19 cellular contexts compared by ENCODE assay signal in genomic region chr20:4011226-4011975, GRCh38. TPM values are rescaled to one million over a fixed set of nuclear protein-coding genes. Genes with fewer than 3 reads are reported as not detected.
DNase-seq lines count a peak whose midpoint lies in the region; ATAC-seq and TF ChIP-seq lines count a peak whose summit lies in the region.
"Had no signal": no experiment of that assay in that cellular context is flagged by ENCODE, and none has a peak within 500 bp of the region (broad histone marks: within the 10 kb centered on the region; RNA-seq: fewer than 3 reads in every experiment).

No MANE protein-coding gene starts in this region.

- WGBS in endodermal cell (ENCODE audit: insufficient coverage in 1 of 2, insufficient read length in 1 of 2), 2 experiments, result 86 to 87% methylated on average over 1 to 2 of the region's 2 CpGs

- H3K4me1 Mint-ChIP-seq in CD8-positive, alpha-beta memory T cell, result peaks cover 22 to 48% (median 36%) of the 10 kb centered on the region in 3 donors
- H3K4me1 Mint-ChIP-seq in neural crest cell, result peaks cover 26% of the 10 kb centered on the region
- H3K4me1 Mint-ChIP-seq in endodermal cell, result peaks cover 13% of the 10 kb centered on the region

- ATAC-seq in GM18520 (IDR thresholded peaks at IDR 0.05; ENCODE audit: unreplicated experiment), result no peak
- ATAC-seq: gastrocnemius medialis had no signal

- peak overlapping the region in 1 of 7 donors; percentile 53 for H3K4me3 Mint-ChIP-seq in CD8-positive, alpha-beta memory T cell
- peak overlapping the region; percentile 42 for H3K4me3 Mint-ChIP-seq in neural crest cell
- no peak overlapping the region for H3K4me3 Mint-ChIP-seq in endodermal cell

- intact Hi-C loops in colonic mucosa (cut with DNase I), result loop anchor here (5.0 kb wide), 2 partner anchors 61 to 76 kb away; no protein-coding TSS in a partner anchor

- H3K4me1 ChIP-seq in CD8-positive, alpha-beta memory T cell (ENCODE audit: insufficient read depth, low read length), result peaks cover 15% of the 10 kb centered on the region
- H3K4me1 ChIP-seq in colonic mucosa (peaks cover 16% of the 10 kb centered on the region), endodermal cell (ENCODE audit: control insufficient read depth, insufficient read depth, low read length) (peaks cover 4% of the 10 kb centered on the region)

- H3K4me3 ChIP-seq in CD8-positive, alpha-beta memory T cell (ENCODE audit: low read length), result no peak overlapping the region
- H3K4me3 ChIP-seq in colonic mucosa (no peak overlapping the region), endodermal cell (ENCODE audit: low read length) (no peak overlapping the region)
- H3K4me3 ChIP-seq: cardiac muscle cell, gastrocnemius medialis, tibial nerve had no signal

- no peak for DNase-seq in CD8-positive, alpha-beta memory T cell
- DNase-seq in HEK293T (ENCODE audit: extremely low spot score) (no peak), colonic mucosa (no peak), neural crest cell (ENCODE audit: low read depth, low spot score) (no peak), NCI-H1092 (lab: John Stamatoyannopoulos, UW) (no peak), cortex of kidney (lab: John Stamatoyannopoulos, UW) (no peak), endodermal cell (no peak)
- DNase-seq: activated naive CD4-positive, alpha-beta T cell treated with anti-CD3 and anti-CD28 coated beads, Interleukin-2, amount 50 U/mL, for 16 hours; CD4-positive, CD25-positive, alpha-beta regulatory T cell; gastrocnemius medialis; NCI-H1417 treated with DMSO at 0.1 percent for 48 hours; occipital lobe; SIG-M5; stimulated activated CD4-positive, alpha-beta T cell treated with anti-CD3 and anti-CD28 coated beads, Interleukin-2, amount 100 ng/mL, for 48 hours; stimulated activated CD8-positive, alpha-beta memory T cell treated with anti-CD3 and anti-CD28 coated beads, Interleukin-4, amount 100 ng/mL, for 48 hours had no signal

- H3K9ac ChIP-seq in colonic mucosa (ENCODE audit: low read depth in 2 of 2, low read length in 2 of 2) (no peak overlapping the region), endodermal cell (ENCODE audit: extremely low read depth, low read length, poor library complexity, severe bottlenecking) (no peak overlapping the region)
- H3K9ac ChIP-seq: KMS-11 had no signal

- TF ChIP-seq CTCF in colonic mucosa (IDR thresholded peaks at IDR 0.05) (no peak), neural crest cell (conservative IDR thresholded peaks at IDR 0.05) (no peak), endodermal cell (conservative IDR thresholded peaks at IDR 0.05) (no peak)

- no peak overlapping the region for H3K27ac ChIP-seq in CD8-positive, alpha-beta memory T cell (ENCODE audit: low read depth, low read length)
- H3K27ac ChIP-seq in colonic mucosa (peak overlapping the region; percentile 18), endodermal cell (ENCODE audit: low read depth, low read length) (no peak overlapping the region)
- H3K27ac ChIP-seq: cardiac muscle cell, gastrocnemius medialis, KMS-11 had no signal

- POLR2A ChIA-PET in CD8-positive, alpha-beta memory T cell (lab: Charles Lee), result interaction anchor here (0.8 kb wide), 1 partner anchor 72 kb away, joined by 3 read pairs; no protein-coding TSS in a partner anchor
- POLR2A ChIA-PET in HEK293T (lab: Yijun Ruan, JAX), result interaction anchor here (0.8 to 1.5 kb wide), 2 partner anchors 17 to 73 kb away, joined by 3 to 5 read pairs; no protein-coding TSS in a partner anchor

- H3K36me3 ChIP-seq in CD8-positive, alpha-beta memory T cell (ENCODE audit: insufficient read depth, low read length), result no peaks in the 10 kb centered on the region
- no peaks in the 10 kb centered on the region for H3K36me3 ChIP-seq in colonic mucosa
- H3K36me3 ChIP-seq in endodermal cell (ENCODE audit: control insufficient read depth, insufficient read depth, low read length), result peaks cover 10% of the 10 kb centered on the region
- H3K36me3 ChIP-seq: cardiac muscle cell, gastrocnemius medialis had no signal

- H3K27me3 ChIP-seq in CD8-positive, alpha-beta memory T cell (ENCODE audit: insufficient read depth, low read length, poor library complexity, severe bottlenecking), result no peaks in the 10 kb centered on the region
- no peaks in the 10 kb centered on the region for H3K27me3 ChIP-seq in colonic mucosa
- no peaks in the 10 kb centered on the region for H3K27me3 ChIP-seq in endodermal cell (ENCODE audit: control insufficient read depth, insufficient read depth, low read length, poor library complexity, severe bottlenecking)
- H3K27me3 ChIP-seq: cardiac muscle cell, gastrocnemius medialis, tibial nerve had no signal

- no peaks in the 10 kb centered on the region for H3K9me3 ChIP-seq in CD8-positive, alpha-beta memory T cell (ENCODE audit: low read length)
- no peaks in the 10 kb centered on the region for H3K9me3 ChIP-seq in colonic mucosa
- H3K9me3 ChIP-seq in endodermal cell (ENCODE audit: control insufficient read depth, low read length), result no peaks in the 10 kb centered on the region
- H3K9me3 ChIP-seq: gastrocnemius medialis, tibial nerve had no signal

- no peaks in the 10 kb centered on the region for H3K9me3 Mint-ChIP-seq in CD8-positive, alpha-beta memory T cell
- no peaks in the 10 kb centered on the region for H3K9me3 Mint-ChIP-seq in neural crest cell
- H3K9me3 Mint-ChIP-seq in endodermal cell, result no peaks in the 10 kb centered on the region
- H3K9me3 Mint-ChIP-seq: CD4-positive, CD25-positive, alpha-beta regulatory T cell had no signal

- no peaks in the 10 kb centered on the region for H3K27me3 Mint-ChIP-seq in CD8-positive, alpha-beta memory T cell
- H3K27me3 Mint-ChIP-seq in neural crest cell (ENCODE audit: low read depth), result no peaks in the 10 kb centered on the region
- no peaks in the 10 kb centered on the region for H3K27me3 Mint-ChIP-seq in endodermal cell (ENCODE audit: insufficient read depth)
- H3K27me3 Mint-ChIP-seq: CD4-positive, CD25-positive, alpha-beta regulatory T cell had no signal

- peaks cover 4 to 9% (median 5%) of the 10 kb centered on the region in 3 donors for H3K36me3 Mint-ChIP-seq in CD8-positive, alpha-beta memory T cell
- H3K36me3 Mint-ChIP-seq in neural crest cell (ENCODE audit: low read depth) (peaks cover 8% of the 10 kb centered on the region), endodermal cell (ENCODE audit: low read depth) (peaks cover 14% of the 10 kb centered on the region)

- H3K27ac Mint-ChIP-seq in CD8-positive, alpha-beta memory T cell, result peak overlapping the region in 5 of 8 donors; percentile 1 to 52 (median 2)
- H3K27ac Mint-ChIP-seq in neural crest cell (ENCODE audit: unreplicated experiment) (no peak overlapping the region), endodermal cell (no peak overlapping the region)

- CTCF ChIA-PET in CD8-positive, alpha-beta memory T cell (lab: Charles Lee), result interaction anchor here (9.8 kb wide), 1 partner anchor 73 kb away, joined by 65 read pairs; no protein-coding TSS in a partner anchor
- CTCF ChIA-PET in HEK293T (lab: Yijun Ruan, JAX), result interaction anchor here (0.7 to 2.1 kb wide), 3 partner anchors 15 to 74 kb away, joined by 3 to 6 read pairs (median 3); no protein-coding TSS in a partner anchor

TF ChIP-seq in HEK293T, 16 proteins besides CTCF, POLR2A, EP300 and RAD21:
- peak; percentile 73 for TF ChIP-seq PKNOX1 (IDR thresholded peaks at IDR 0.05)
- no peak for TF ChIP-seq NFRKB (IDR thresholded peaks at IDR 0.05)
- TF ChIP-seq CTBP1 (IDR thresholded peaks at IDR 0.05; ENCODE audit: borderline replicate concordance), result no peak
- TF ChIP-seq ZNF384 (IDR thresholded peaks at IDR 0.05), result no peak
- TF ChIP-seq FOXK2 (IDR thresholded peaks at IDR 0.05), result no peak

RNA-seq across cellular contexts. Expression of gene RNF24, which starts 4.0 kb away (rescaled TPM):
- total RNA-seq in CD8-positive, alpha-beta memory T cell, result 10 to 100 TPM; 11.4 TPM
- 17.4 TPM for polyA plus RNA-seq in CD8-positive, alpha-beta memory T cell
- 10 to 100 TPM in 1 of 2 donors, 1 to 10 TPM in 1; 4.2 to 13.4 TPM for total RNA-seq in colonic mucosa
- 34.9 and 35.1 TPM in 2 replicates for total RNA-seq in neural crest cell
- 10 to 100 TPM; 22.8 to 26.1 TPM for total RNA-seq in endodermal cell
- polyA plus RNA-seq in endodermal cell (2013, experiment 1 of 2), result 26.2 TPM
- 27.0 TPM for polyA plus RNA-seq in endodermal cell (2013, experiment 2 of 2)

Comparison
In these comparisons a context has a peak if more than half of its experiments do, and no peak if none do; other contexts are left out.
1. H3K27ac Mint-ChIP-seq: peak in CD8-positive, alpha-beta memory T cell (5 of 8); none in neural crest cell (single experiment) and endodermal cell (single experiment).